Comparison of ENCODE assay signal across 29 cellular contexts in the genomic region with DNA sequence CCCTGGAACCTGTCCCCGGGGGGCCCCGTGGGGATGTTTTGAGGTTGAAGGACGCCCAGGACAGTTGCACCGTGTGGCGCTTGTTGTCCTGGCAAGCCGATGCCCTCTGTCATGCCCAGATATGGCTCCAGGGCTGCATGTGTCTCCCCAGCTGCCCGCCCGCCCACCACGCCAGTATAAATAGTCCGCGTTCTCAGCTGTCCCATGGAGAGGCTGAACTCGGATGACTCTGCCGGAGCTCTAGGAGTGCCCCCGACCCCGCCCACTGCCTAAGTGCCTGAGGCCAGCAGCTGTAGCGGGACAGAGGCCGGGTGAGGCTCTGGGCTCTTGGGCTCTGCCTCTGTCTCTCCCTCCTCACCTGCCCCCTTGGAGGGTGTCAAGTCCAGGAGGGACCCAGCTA.
DNase-seq lines count a peak whose midpoint lies in the region; ATAC-seq, FAIRE-seq and TF ChIP-seq lines count a peak whose summit lies in the region.
"Had no signal": no experiment of that assay in that cellular context is flagged by ENCODE, and none has a peak within 500 bp of the region (broad histone marks: within the 10 kb centered on the region; RNA-seq: fewer than 3 reads in every experiment).

No MANE protein-coding gene starts in this region.

- DNase-seq in K562 (ENCODE audit: extremely low read depth in 1 of 4, low spot score in 3 of 4): no peak
- DNase-seq in left ventricle myocardium superior: peak; percentile 86
- peak; percentile 86 for DNase-seq in sigmoid colon
- no peak for DNase-seq in putamen (ENCODE audit: low spot score)
- DNase-seq in natural killer cell: no peak
- DNase-seq: ACHN; activated CD4-positive, alpha-beta T cell treated with anti-CD3 and anti-CD28 coated beads for 36 hours; activated CD8-positive, alpha-beta T cell treated with anti-CD3 and anti-CD28 coated beads, Interleukin-2, amount 10 ng/mL, durations not matched to agents 7 days and 5 days; activated gamma-delta T cell; activated naive CD8-positive, alpha-beta T cell treated with anti-CD3 and anti-CD28 coated beads, Interleukin-2, amount 10 ng/mL, durations not matched to agents 7 days and 5 days; central memory CD4-positive, alpha-beta T cell; DMS53; endodermal cell; foreskin keratinocyte; hippocampal formation; immature natural killer cell; naive B cell; NCI-H1436; Peyer's patch; stimulated activated naive CD4-positive, alpha-beta T cell treated with Interleukin-2 at 50 U/mL for 16 hours; testis had no signal

- CTCF ChIA-PET in HEK293 (lab: Yijun Ruan, JAX): no interaction called here
- CTCF ChIA-PET in K562 (lab: Yijun Ruan, JAX; ENCODE audit: low intra/inter-chr PET ratio): no interaction called here

- H3K9ac ChIP-seq in K562 (ENCODE audit: insufficient read depth in 1 of 2, low read depth in 2 of 2, low read length in 2 of 2): peak overlapping the region in 1 of 2 experiments; percentile 45; a peak in 1 of 4 replicates

- H3K36me3 ChIP-seq in HEK293 (ENCODE audit: control insufficient read depth in 2 of 2, insufficient read depth in 1 of 2, low read length in 2 of 2): no peaks in the 10 kb centered on the region
- H3K36me3 ChIP-seq in K562 (ENCODE audit: control insufficient read depth, insufficient read depth, low read length): no peaks in the 10 kb centered on the region
- H3K36me3 ChIP-seq in sigmoid colon: no peaks in the 10 kb centered on the region
- H3K36me3 ChIP-seq: Peyer's patch had no signal

- 22% methylated on average over 15 of the region's 17 CpGs for WGBS in K562 (ENCODE audit: insufficient coverage, low coverage, missing lambda C conversion rate)
- WGBS in sigmoid colon, 2 donors: 27 to 68% methylated on average over 17 of the region's 17 CpGs

- TF ChIP-seq RAD21 in K562 (CRISPR knock-in tag; conservative IDR thresholded peaks at IDR 0.05 in 1 of 2, IDR thresholded peaks at IDR 0.05 in 1 of 2): no peak

- no peak overlapping the region for H2AFZ ChIP-seq in K562 (ENCODE audit: low read depth, low read length)

- H3K9me3 Mint-ChIP-seq in activated T-helper 17 cell treated with anti-CD3 and anti-CD28 coated beads, Interleukin-2, amount 50 U/mL, for 72 hours: no peaks in the 10 kb centered on the region
- no peaks in the 10 kb centered on the region for H3K9me3 Mint-ChIP-seq in natural killer cell
- H3K9me3 Mint-ChIP-seq: activated naive CD8-positive, alpha-beta T cell treated with anti-CD3 and anti-CD28 coated beads, Interleukin-2, amount 10 ng/mL, durations not matched to agents 7 days and 5 days; dendritic cell treated with granulocyte-macrophage colony-stimulating factor and Interleukin-4, amounts not matched to agents 40 ng/mL and 50 ng/mL, for 4 days; endodermal cell; immature natural killer cell; naive B cell had no signal

- no peak overlapping the region for H3K4me3 ChIP-seq in HEK293 (ENCODE audit: low read depth, low read length)
- no peak overlapping the region for H3K4me3 ChIP-seq in K562
- no peak overlapping the region for H3K4me3 ChIP-seq in sigmoid colon
- H3K4me3 ChIP-seq: Peyer's patch, testis had no signal

- no peak overlapping the region for H3K4me3 Mint-ChIP-seq in activated T-helper 17 cell treated with anti-CD3 and anti-CD28 coated beads, Interleukin-2, amount 50 U/mL, for 72 hours
- no peak overlapping the region for H3K4me3 Mint-ChIP-seq in natural killer cell
- H3K4me3 Mint-ChIP-seq: activated CD4-positive, alpha-beta T cell treated with anti-CD3 and anti-CD28 coated beads for 36 hours; activated CD8-positive, alpha-beta T cell treated with anti-CD3 and anti-CD28 coated beads, Interleukin-2, amount 10 ng/mL, durations not matched to agents 7 days and 5 days; activated naive CD8-positive, alpha-beta T cell treated with anti-CD3 and anti-CD28 coated beads, Interleukin-2, amount 10 ng/mL, durations not matched to agents 7 days and 5 days; dendritic cell treated with granulocyte-macrophage colony-stimulating factor and Interleukin-4, amounts not matched to agents 40 ng/mL and 50 ng/mL, for 4 days; endodermal cell; immature natural killer cell had no signal

- no peak for TF ChIP-seq EP300 in K562 (IDR thresholded peaks at IDR 0.05; ENCODE audit: low read length)
- TF ChIP-seq EP300 in sigmoid colon (IDR thresholded peaks at IDR 0.05): no peak

- H3K36me3 Mint-ChIP-seq in activated T-helper 17 cell treated with anti-CD3 and anti-CD28 coated beads, Interleukin-2, amount 50 U/mL, for 72 hours (ENCODE audit: low read depth): no peaks in the 10 kb centered on the region
- no peaks in the 10 kb centered on the region for H3K36me3 Mint-ChIP-seq in natural killer cell
- H3K36me3 Mint-ChIP-seq: activated naive CD8-positive, alpha-beta T cell treated with anti-CD3 and anti-CD28 coated beads, Interleukin-2, amount 10 ng/mL, durations not matched to agents 7 days and 5 days; immature natural killer cell; naive B cell had no signal

- no peak overlapping the region for H3K27ac Mint-ChIP-seq in activated T-helper 17 cell treated with anti-CD3 and anti-CD28 coated beads, Interleukin-2, amount 50 U/mL, for 72 hours
- no peak overlapping the region for H3K27ac Mint-ChIP-seq in natural killer cell
- H3K27ac Mint-ChIP-seq: activated CD4-positive, alpha-beta T cell treated with anti-CD3 and anti-CD28 coated beads for 36 hours; activated CD8-positive, alpha-beta T cell treated with anti-CD3 and anti-CD28 coated beads, Interleukin-2, amount 10 ng/mL, durations not matched to agents 7 days and 5 days; activated naive CD8-positive, alpha-beta T cell treated with anti-CD3 and anti-CD28 coated beads, Interleukin-2, amount 10 ng/mL, durations not matched to agents 7 days and 5 days; dendritic cell treated with granulocyte-macrophage colony-stimulating factor and Interleukin-4, amounts not matched to agents 40 ng/mL and 50 ng/mL, for 4 days; endodermal cell; immature natural killer cell had no signal

- H3K27ac ChIP-seq in HEK293 (ENCODE audit: extremely low read depth, low read depth, low read length) (no peak overlapping the region), K562 (ENCODE audit: extremely low read depth, low read depth, low read length) (no peak overlapping the region), sigmoid colon (peak overlapping the region; percentile 7 to 97 (median 84))
- H3K27ac ChIP-seq: foreskin keratinocyte, Peyer's patch, testis had no signal

- TF ChIP-seq CTCF in HEK293 (tag by site-specific recombination; IDR thresholded peaks at IDR 0.05) (no peak), K562 (IDR thresholded peaks at IDR 0.05 in 2 of 3, conservative IDR thresholded peaks at IDR 0.05 in 1 of 3; ENCODE audit: insufficient read depth in 2 of 3, low read depth in 1 of 3, low read length in 3 of 3) (no peak), sigmoid colon (IDR thresholded peaks at IDR 0.05) (no peak), natural killer cell (IDR thresholded peaks at IDR 0.05) (no peak)

- ATAC-seq in K562: peak; percentile 25; the same call in 1 of the 3 replicates
- peak; percentile 75 for ATAC-seq in left ventricle myocardium superior
- ATAC-seq in HG02588 (IDR thresholded peaks at IDR 0.05; ENCODE audit: unreplicated experiment): no peak
- no peak for ATAC-seq in activated T-helper 17 cell treated with anti-CD3 and anti-CD28 coated beads, Interleukin-2, amount 50 U/mL, for 72 hours (replicated peaks)
- ATAC-seq in natural killer cell: no peak
- ATAC-seq: activated CD4-positive, alpha-beta T cell treated with anti-CD3 and anti-CD28 coated beads for 36 hours; activated CD8-positive, alpha-beta T cell treated with anti-CD3 and anti-CD28 coated beads, Interleukin-2, amount 10 ng/mL, durations not matched to agents 7 days and 5 days; esophagus mucosa; foreskin keratinocyte; HCT116 had no signal

- no peak for TF ChIP-seq POLR2A in K562 (conservative IDR thresholded peaks at IDR 0.05)
- TF ChIP-seq POLR2A in sigmoid colon (IDR thresholded peaks at IDR 0.05): no peak

- POLR2A ChIA-PET in HEK293 (lab: Yijun Ruan, JAX): no interaction called here
- POLR2A ChIA-PET in K562 (lab: Yijun Ruan, JAX): interaction anchor here (0.6 to 1.4 kb wide), 5 partner anchors 12 to 316 kb away, joined by 3 to 4 read pairs (median 3); no protein-coding TSS in a partner anchor

- intact Hi-C loops in K562 (cut with micrococcal nuclease) (no loop called here), left ventricle myocardium superior (cut with micrococcal nuclease) (no loop called here), sigmoid colon (cut with DNase I) (loop anchor here (10.0 kb wide), 1 partner anchor 236 kb away; a partner anchor contains a TSS), natural killer cell (cut with micrococcal nuclease) (no loop called here)

- BruUV-seq in K562 (replicated peaks; lab: Mats Ljungman, UMichigan): no TSS peak

- H3K4me2 ChIP-seq in K562 (ENCODE audit: insufficient read depth, low read length): no peak overlapping the region

- H3K9me1 ChIP-seq in K562 (ENCODE audit: control insufficient read depth, insufficient read depth, low read length): no peaks in the 10 kb centered on the region

- H3K4me1 ChIP-seq in HEK293 (ENCODE audit: control insufficient read depth, insufficient read depth, low read length) (no peaks in the 10 kb centered on the region), K562 (replicated peaks in 1 of 2; ENCODE audit: control insufficient read depth in 2 of 2, insufficient read depth in 2 of 2, low read length in 2 of 2) (peaks cover 0 to 75% of the 10 kb centered on the region in 2 experiments; a peak in 2 of 5 replicates), sigmoid colon (peaks cover 0 to 92% (median 89%) of the 10 kb centered on the region in 4 donors)
- H3K4me1 ChIP-seq: foreskin keratinocyte, testis had no signal

- in situ Hi-C loops in K562 (cut with MboI): no loop called here

- H3K4me1 Mint-ChIP-seq in activated T-helper 17 cell treated with anti-CD3 and anti-CD28 coated beads, Interleukin-2, amount 50 U/mL, for 72 hours: peaks cover 4% of the 10 kb centered on the region
- peaks cover 7 to 14% of the 10 kb centered on the region in 2 donors for H3K4me1 Mint-ChIP-seq in natural killer cell
- H3K4me1 Mint-ChIP-seq: activated CD4-positive, alpha-beta T cell treated with anti-CD3 and anti-CD28 coated beads for 36 hours; endodermal cell had no signal

- H3K79me2 ChIP-seq in K562 (ENCODE audit: control insufficient read depth, insufficient read depth, low read length): no peaks in the 10 kb centered on the region

- no peak for FAIRE-seq in K562 (lab: Jason Lieb, UNC)
- FAIRE-seq: astrocyte, TTC549 had no signal

- H4K20me1 ChIP-seq in K562 (replicated peaks; ENCODE audit: control insufficient read depth, insufficient read depth, low read length): peaks cover 23% of the 10 kb centered on the region; the same call in 1 of the 2 replicates

- peaks cover 15% of the 10 kb centered on the region for H3K27me3 Mint-ChIP-seq in activated T-helper 17 cell treated with anti-CD3 and anti-CD28 coated beads, Interleukin-2, amount 50 U/mL, for 72 hours
- H3K27me3 Mint-ChIP-seq in natural killer cell (ENCODE audit: low read depth in 2 of 2): peaks cover 0 to 6% of the 10 kb centered on the region in 2 donors

- H3K9me3 ChIP-seq in HEK293 (ENCODE audit: control insufficient read depth, insufficient read depth, low read depth, low read length): no peaks in the 10 kb centered on the region
- H3K9me3 ChIP-seq in K562 (replicated peaks; ENCODE audit: control insufficient read depth, insufficient read depth, low read depth, low read length): no peaks in the 10 kb centered on the region
- H3K9me3 ChIP-seq in sigmoid colon: no peaks in the 10 kb centered on the region
- H3K9me3 ChIP-seq: Peyer's patch, testis had no signal

- H3K27me3 ChIP-seq in K562 (ENCODE audit: control insufficient read depth in 2 of 2, insufficient read depth in 2 of 2, low read length in 2 of 2): peaks cover 71 to 91% of the 10 kb centered on the region in 2 experiments
- no peaks in the 10 kb centered on the region for H3K27me3 ChIP-seq in sigmoid colon
- H3K27me3 ChIP-seq: Peyer's patch, testis had no signal

Comparison
In these comparisons a context has a peak if more than half of its experiments do, and no peak if none do; other contexts are left out.
1. H3K27ac ChIP-seq: peak in sigmoid colon (4 of 4); none in HEK293 (single experiment) and K562 (single experiment).
2. ATAC-seq: peak in K562 (single experiment) and left ventricle myocardium superior (single experiment); none in HG02588 (single experiment), activated T-helper 17 cell treated with anti-CD3 and anti-CD28 coated beads, Interleukin-2, amount 50 U/mL, for 72 hours (single experiment) and natural killer cell (0 of 3).
3. DNase-seq: peak in left ventricle myocardium superior (single experiment) and sigmoid colon (single experiment); none in K562 (0 of 4), putamen (single experiment) and natural killer cell (single experiment).